12 cellular contexts compared by ENCODE assay signal in the genomic region with DNA sequence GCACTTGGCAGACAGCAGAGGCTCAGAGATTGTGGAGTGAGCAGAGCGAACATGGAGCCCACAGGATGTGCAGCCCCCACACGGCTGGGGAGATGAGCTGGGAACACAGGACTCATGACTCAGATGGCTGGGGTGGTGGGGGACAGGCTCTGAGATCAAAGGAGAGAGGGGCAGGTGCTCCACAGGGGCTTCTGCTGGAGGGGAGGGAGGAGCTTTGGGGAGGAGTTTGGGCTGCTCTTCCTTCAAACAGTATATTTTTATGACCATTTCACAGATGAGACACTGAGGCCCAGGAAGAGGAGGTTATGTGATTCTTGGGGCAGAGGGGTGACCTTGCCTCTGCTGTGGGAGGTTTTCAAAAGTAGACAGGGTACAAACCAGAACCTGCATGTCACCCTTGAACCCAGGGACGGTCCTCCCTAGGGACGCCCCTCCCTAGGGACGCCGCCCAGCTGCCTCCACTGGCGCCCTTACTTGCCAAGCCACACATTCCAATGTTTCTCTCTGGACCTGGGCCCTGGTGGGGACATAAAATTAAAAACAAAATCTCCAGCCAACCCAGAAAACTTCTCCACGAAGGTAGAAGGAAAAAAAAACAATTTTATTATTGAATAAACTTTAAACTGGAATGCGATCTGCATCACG. TPM values are rescaled to one million over a fixed set of nuclear protein-coding genes. Genes with fewer than 3 reads are reported as not detected.
DNase-seq lines count a peak whose midpoint lies in the region; ATAC-seq and TF ChIP-seq lines count a peak whose summit lies in the region.
"Had no signal": no experiment of that assay in that cellular context is flagged by ENCODE, and none has a peak within 500 bp of the region (broad histone marks: within the 10 kb centered on the region; RNA-seq: fewer than 3 reads in every experiment).

No MANE protein-coding gene starts in this region.

- CTCF ChIA-PET in CD8-positive, alpha-beta memory T cell (lab: Charles Lee): interaction anchor here (0.9 to 3.4 kb wide), 5 partner anchors 7 to 126 kb away, joined by 3 to 13 read pairs (median 3); no protein-coding TSS in a partner anchor
- CTCF ChIA-PET in T-cell (lab: Charles Lee): interaction anchor here (0.5 to 0.6 kb wide), 2 partner anchors 71 to 81 kb away, joined by 3 read pairs; no protein-coding TSS in a partner anchor

- no peak overlapping the region for H3K4me3 ChIP-seq in CD8-positive, alpha-beta memory T cell (ENCODE audit: low read length)
- no peak overlapping the region for H3K4me3 ChIP-seq in fibroblast of mammary gland (ENCODE audit: control insufficient read depth, low read depth, low read length)
- H3K4me3 ChIP-seq: mucosa of descending colon, SK-N-MC had no signal

- intact Hi-C loops in sciatic nerve (cut with DNase I): no loop called here

- peaks cover 0 to 2% of the 10 kb centered on the region in 2 donors for H3K27me3 Mint-ChIP-seq in CD8-positive, alpha-beta memory T cell
- H3K27me3 Mint-ChIP-seq in T-cell: peaks cover 0 to 1% of the 10 kb centered on the region in 2 donors
- H3K27me3 Mint-ChIP-seq: stimulated activated naive CD8-positive, alpha-beta T cell treated with anti-CD3 and anti-CD28 coated beads, Interleukin-15, Interleukin-2, amounts not matched to agents 100 ng/mL and 50 ng/mL, for 24 hours had no signal

- peaks cover 28% of the 10 kb centered on the region for H3K4me1 ChIP-seq in CD8-positive, alpha-beta memory T cell (ENCODE audit: insufficient read depth, low read length)

- TF ChIP-seq CTCF in fibroblast of mammary gland (conservative IDR thresholded peaks at IDR 0.05; ENCODE audit: control insufficient read depth, insufficient read depth, low read depth, low read length): no peak

- ATAC-seq in T-cell (replicated peaks in 1 of 4): peak in 2 of 4 experiments; percentile 13
- ATAC-seq in sciatic nerve: peak; percentile 25
- no peak for ATAC-seq in GM19023 (IDR thresholded peaks at IDR 0.05; ENCODE audit: unreplicated experiment)

- H3K27me3 ChIP-seq in CD8-positive, alpha-beta memory T cell (ENCODE audit: insufficient read depth, low read length, poor library complexity, severe bottlenecking): no peaks in the 10 kb centered on the region

- POLR2A ChIA-PET in CD8-positive, alpha-beta memory T cell (lab: Charles Lee): interaction anchor here (0.6 kb wide), 1 partner anchor 13 kb away, joined by 3 read pairs; no protein-coding TSS in a partner anchor
- POLR2A ChIA-PET in T-cell (lab: Charles Lee): interaction anchor here in 1 of 2 donors (0.6 kb wide), 1 partner anchor 155 kb away, joined by 4 read pairs; no protein-coding TSS in a partner anchor

- DNase-seq in CD8-positive, alpha-beta memory T cell: peak in 1 of 5 donors; percentile 39
- DNase-seq in T-cell (peak in 1 of 34 experiments; percentile 33), fibroblast of mammary gland (ENCODE audit: low read depth) (peak; percentile 42), sciatic nerve (ENCODE audit: low spot score) (peak; percentile 62), dermis blood vessel endothelial cell (no peak), NCI-H1417 (lab: John Stamatoyannopoulos, UW) (no peak), NCI-H1092 (lab: John Stamatoyannopoulos, UW) (no peak)
- DNase-seq: mucosa of descending colon had no signal

- no peaks in the 10 kb centered on the region for H3K9me3 Mint-ChIP-seq in CD8-positive, alpha-beta memory T cell
- no peaks in the 10 kb centered on the region for H3K9me3 Mint-ChIP-seq in T-cell
- H3K9me3 Mint-ChIP-seq: stimulated activated naive CD8-positive, alpha-beta T cell treated with anti-CD3 and anti-CD28 coated beads, Interleukin-15, Interleukin-2, amounts not matched to agents 100 ng/mL and 50 ng/mL, for 24 hours had no signal

- peaks cover 6 to 37% (median 26%) of the 10 kb centered on the region in 3 donors for H3K4me1 Mint-ChIP-seq in CD8-positive, alpha-beta memory T cell
- peaks cover 31 to 55% (median 45%) of the 10 kb centered on the region in 3 donors for H3K4me1 Mint-ChIP-seq in T-cell

- peak overlapping the region in 7 of 8 donors; percentile 64 to 95 (median 81) for H3K27ac Mint-ChIP-seq in CD8-positive, alpha-beta memory T cell
- peak overlapping the region in 1 of 2 donors; percentile 90 for H3K27ac Mint-ChIP-seq in T-cell
- H3K27ac Mint-ChIP-seq: stimulated activated naive CD8-positive, alpha-beta T cell treated with anti-CD3 and anti-CD28 coated beads, Interleukin-15, Interleukin-2, amounts not matched to agents 100 ng/mL and 50 ng/mL, for 24 hours had no signal

- no peaks in the 10 kb centered on the region for H3K36me3 Mint-ChIP-seq in CD8-positive, alpha-beta memory T cell
- H3K36me3 Mint-ChIP-seq in T-cell: no peaks in the 10 kb centered on the region

- H3K27ac ChIP-seq in CD8-positive, alpha-beta memory T cell (ENCODE audit: low read depth, low read length): no peak overlapping the region
- H3K27ac ChIP-seq: SK-N-MC had no signal

- H3K4me3 Mint-ChIP-seq in CD8-positive, alpha-beta memory T cell: peak overlapping the region in 5 of 7 donors; percentile 41 to 72 (median 57)
- H3K4me3 Mint-ChIP-seq in T-cell: peak overlapping the region in 2 of 3 donors; percentile 55 to 79
- H3K4me3 Mint-ChIP-seq: stimulated activated naive CD8-positive, alpha-beta T cell treated with anti-CD3 and anti-CD28 coated beads, Interleukin-15, Interleukin-2, amounts not matched to agents 100 ng/mL and 50 ng/mL, for 24 hours had no signal

- H3K9me3 ChIP-seq in CD8-positive, alpha-beta memory T cell (ENCODE audit: low read length): no peaks in the 10 kb centered on the region
- H3K9me3 ChIP-seq: mucosa of descending colon had no signal

- H3K36me3 ChIP-seq in CD8-positive, alpha-beta memory T cell (ENCODE audit: insufficient read depth, low read length): no peaks in the 10 kb centered on the region

RNA-seq across cellular contexts. Expression of gene CRYGN, which starts 1.0 kb away (rescaled TPM):
- total RNA-seq in CD8-positive, alpha-beta memory T cell: not detected
- 0.41 TPM for polyA plus RNA-seq in CD8-positive, alpha-beta memory T cell
- 1 to 10 TPM in 2 of 5 donors, under 1 TPM in 1, not detected in 2; 0.98 to 1.8 (median 1.0) TPM for total RNA-seq in T-cell
- total RNA-seq in sciatic nerve: 3.9 TPM
- not detected in 2 replicates for total RNA-seq in dermis blood vessel endothelial cell

RNA-seq across cellular contexts. Expression of gene WDR86, which starts 31.1 kb away (rescaled TPM):
- under 1 TPM; 0.55 to 0.59 TPM for total RNA-seq in CD8-positive, alpha-beta memory T cell
- 10.4 TPM for polyA plus RNA-seq in CD8-positive, alpha-beta memory T cell
- total RNA-seq in T-cell (10 to 100 TPM in 3 of 5 donors, 1 to 10 TPM in 2; 3.1 to 26.0 (median 10.1) TPM), sciatic nerve (101 TPM), dermis blood vessel endothelial cell (not detected in 2 replicates)
- total RNA-seq: NCI-H460 had no signal

Comparison
In these comparisons a context has a peak if more than half of its experiments do, and no peak if none do; other contexts are left out.
1. DNase-seq: peak in fibroblast of mammary gland (single experiment) and sciatic nerve (single experiment); none in dermis blood vessel endothelial cell (single experiment), NCI-H1417 (0 of 3) and NCI-H1092 (single experiment).